20 cellular contexts compared by ENCODE assay signal in the genomic region with DNA sequence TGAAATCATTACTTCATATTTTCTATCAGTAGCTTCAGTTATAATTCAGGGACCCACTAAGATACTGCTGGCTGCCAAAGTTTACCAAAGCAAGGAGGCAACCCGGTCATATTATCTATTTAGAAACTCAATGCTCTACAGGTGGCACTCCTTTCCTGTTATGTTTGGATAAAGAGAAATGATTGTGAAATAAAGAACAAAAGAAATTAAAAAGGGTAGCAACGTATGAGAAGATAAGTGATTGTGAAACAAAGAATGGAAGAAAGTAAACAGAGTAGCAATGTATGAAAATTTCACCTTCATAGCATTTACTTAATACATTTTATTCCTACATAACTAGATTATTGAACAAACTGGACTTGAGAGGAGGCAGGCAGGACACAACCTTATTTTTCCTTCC.
DNase-seq lines count a peak whose midpoint lies in the region; TF ChIP-seq lines count a peak whose summit lies in the region.
"Had no signal": no experiment of that assay in that cellular context is flagged by ENCODE, and none has a peak within 500 bp of the region (broad histone marks: within the 10 kb centered on the region; RNA-seq: fewer than 3 reads in every experiment).

No MANE protein-coding gene starts in this region.

- H3K36me3 ChIP-seq in HEK293 (ENCODE audit: control insufficient read depth in 2 of 2, insufficient read depth in 1 of 2, low read length in 2 of 2) (no peaks in the 10 kb centered on the region), tibial artery (no peaks in the 10 kb centered on the region)

- H3K4me3 ChIP-seq in HEK293 (ENCODE audit: low read depth, low read length) (no peak overlapping the region), NB4 (ENCODE audit: low read depth, low read length) (no peak overlapping the region), epithelial cell of esophagus (ENCODE audit: low read length) (no peak overlapping the region), tibial artery (no peak overlapping the region)

- H3K4me1 ChIP-seq in HEK293 (ENCODE audit: control insufficient read depth, insufficient read depth, low read length) (no peaks in the 10 kb centered on the region), tibial artery (no peaks in the 10 kb centered on the region)

- peaks cover 16% of the 10 kb centered on the region for H3K27me3 Mint-ChIP-seq in T-helper 2 cell treated with Interferon-gamma antibody and Interleukin-4, amounts not matched to agents 5 μg/mL and 100 μg/mL, for 36 hours (ENCODE audit: low read depth)
- H3K27me3 Mint-ChIP-seq: IgD-negative memory B cell had no signal

- H3K36me3 Mint-ChIP-seq in T-helper 2 cell treated with Interferon-gamma antibody and Interleukin-4, amounts not matched to agents 5 μg/mL and 100 μg/mL, for 36 hours (ENCODE audit: low read depth) = peaks cover 1% of the 10 kb centered on the region

- no peaks in the 10 kb centered on the region for H3K27me3 ChIP-seq in tibial artery

- H3K4me1 Mint-ChIP-seq in T-helper 2 cell treated with Interferon-gamma antibody and Interleukin-4, amounts not matched to agents 5 μg/mL and 100 μg/mL, for 36 hours (ENCODE audit: low read depth) = peaks cover 10% of the 10 kb centered on the region

- intact Hi-C loops in tibial artery (cut with DNase I; ENCODE audit: low total_unique reads) = no loop called here

- H3K9me3 ChIP-seq in HEK293 (ENCODE audit: control insufficient read depth, insufficient read depth, low read depth, low read length) (no peaks in the 10 kb centered on the region), tibial artery (no peaks in the 10 kb centered on the region)
- H3K9me3 ChIP-seq: SK-N-SH had no signal

- no peak overlapping the region for H3K4me3 Mint-ChIP-seq in T-helper 2 cell treated with Interferon-gamma antibody and Interleukin-4, amounts not matched to agents 5 μg/mL and 100 μg/mL, for 36 hours

- TF ChIP-seq POLR2A in NB4 (IDR thresholded peaks at IDR 0.05; ENCODE audit: extremely low read depth, insufficient read length) = no peak

- no peaks in the 10 kb centered on the region for H3K9me3 Mint-ChIP-seq in T-helper 2 cell treated with Interferon-gamma antibody and Interleukin-4, amounts not matched to agents 5 μg/mL and 100 μg/mL, for 36 hours
- H3K9me3 Mint-ChIP-seq: IgD-negative memory B cell had no signal

- H3K27ac Mint-ChIP-seq in T-helper 2 cell treated with Interferon-gamma antibody and Interleukin-4, amounts not matched to agents 5 μg/mL and 100 μg/mL, for 36 hours = peak overlapping the region; percentile 18

- no peak for DNase-seq in T-helper 2 cell treated with Interferon-gamma antibody and Interleukin-4, amounts not matched to agents 5 μg/mL and 100 μg/mL, for 36 hours (ENCODE audit: low spot score)
- DNase-seq in T-helper 2 cell = no peak
- DNase-seq in NB4 (ENCODE audit: low read depth) = peak; percentile 26
- peak; percentile 21 for DNase-seq in epithelial cell of esophagus (ENCODE audit: low read depth)
- DNase-seq in tibial artery = no peak
- no peak for DNase-seq in GM20000 (ENCODE audit: low spot score)
- DNase-seq in RWPE1 (ENCODE audit: low spot score) = no peak
- DNase-seq: EL, GF-D8, Karpas-422, NCI-H1105, NCI-H1694, NCI-H2081, NCI-H2171 treated with DMSO at 0.1 percent for 48 hours, NCI-H524 treated with DMSO at 0.1 percent for 48 hours, NCI-H82, SIG-M5, SK-N-SH had no signal

- CTCF ChIA-PET in HEK293 (lab: Yijun Ruan, JAX) (interaction anchor here (0.7 kb wide), 1 partner anchor 555 kb away, joined by 3 read pairs; no protein-coding TSS in a partner anchor), RWPE1 (lab: Yijun Ruan, JAX) (interaction anchor here (1.0 kb wide), 1 partner anchor 130 kb away, joined by 3 read pairs; no protein-coding TSS in a partner anchor)

- H3K27ac ChIP-seq in HEK293 (ENCODE audit: extremely low read depth, low read depth, low read length) (no peak overlapping the region), tibial artery (no peak overlapping the region), RWPE1 (no peak overlapping the region)

- TF ChIP-seq CTCF in HEK293 (tag by site-specific recombination; IDR thresholded peaks at IDR 0.05) = no peak
- no peak for TF ChIP-seq CTCF in NB4 (IDR thresholded peaks at IDR 0.05; ENCODE audit: low read depth, low read length)
- TF ChIP-seq CTCF in epithelial cell of esophagus (IDR thresholded peaks at IDR 0.05; ENCODE audit: insufficient read depth, low read depth, low read length, missing control alignments) = no peak
- no peak for TF ChIP-seq CTCF in tibial artery (IDR thresholded peaks at IDR 0.05)
- no peak for TF ChIP-seq CTCF in GM20000 (IDR thresholded peaks at IDR 0.05; ENCODE audit: extremely low read depth, missing control alignments)
- no peak for TF ChIP-seq CTCF in RWPE1 (conservative IDR thresholded peaks at IDR 0.05; ENCODE audit: low read depth)

- POLR2A ChIA-PET in HEK293 (lab: Yijun Ruan, JAX) = no interaction called here
- POLR2A ChIA-PET in RWPE1 (lab: Yijun Ruan, JAX; ENCODE audit: low non-redundant PET) = no interaction called here

TF ChIP-seq in HEK293, 187 proteins besides CTCF, POLR2A, EP300 and RAD21:
- no peak for TF ChIP-seq GLI4 (tag by site-specific recombination; IDR thresholded peaks at IDR 0.05)
- peak; percentile 45 for TF ChIP-seq SCRT2 (tag by site-specific recombination; IDR thresholded peaks at IDR 0.05)

Comparison
In these comparisons a context has a peak if more than half of its experiments do, and no peak if none do; other contexts are left out.
1. DNase-seq: peak in NB4 (single experiment) and epithelial cell of esophagus (single experiment); none in T-helper 2 cell treated with Interferon-gamma antibody and Interleukin-4, amounts not matched to agents 5 μg/mL and 100 μg/mL, for 36 hours (single experiment), T-helper 2 cell (0 of 5), tibial artery (0 of 2), GM20000 (single experiment) and RWPE1 (single experiment).